13 cellular contexts compared by ENCODE assay signal in genomic region chr2:40395169-40396023, GRCh38. TPM values are rescaled to one million over a fixed set of nuclear protein-coding genes. Genes with fewer than 3 reads are reported as not detected.
DNase-seq lines count a peak whose midpoint lies in the region; ATAC-seq and TF ChIP-seq lines count a peak whose summit lies in the region.
"Had no signal": no experiment of that assay in that cellular context is flagged by ENCODE, and none has a peak within 500 bp of the region (broad histone marks: within the 10 kb centered on the region; RNA-seq: fewer than 3 reads in every experiment).

No MANE protein-coding gene starts in this region.

- H3K27me3 ChIP-seq in right atrium auricular region (no peaks in the 10 kb centered on the region), heart right ventricle (no peaks in the 10 kb centered on the region), lower lobe of right lung (ENCODE audit: low read depth) (no peaks in the 10 kb centered on the region), uterus (no peaks in the 10 kb centered on the region), WERI-Rb-1 (ENCODE audit: insufficient read depth, low read depth, severe bottlenecking) (no peaks in the 10 kb centered on the region)

- H3K27ac ChIP-seq in right atrium auricular region (peak overlapping the region; percentile 8 to 31), heart right ventricle (peak overlapping the region in 3 of 10 donors; percentile 10 to 45 (median 16)), lower lobe of right lung (peak overlapping the region; percentile 8), uterus (peak overlapping the region; percentile 60 to 74), WERI-Rb-1 (no peak overlapping the region)

- ATAC-seq in heart right ventricle (no peak), lower lobe of right lung (no peak), left lobe of liver (no peak)
- ATAC-seq: activated CD8-positive, alpha-beta memory T cell treated with anti-CD3 and anti-CD28 coated beads, Interleukin-2, amount 10 ng/mL, durations not matched to agents 7 days and 5 days; K562 had no signal

- H3K36me3 ChIP-seq in right atrium auricular region (no peaks in the 10 kb centered on the region), heart right ventricle (no peaks in the 10 kb centered on the region), lower lobe of right lung (no peaks in the 10 kb centered on the region), uterus (no peaks in the 10 kb centered on the region), WERI-Rb-1 (no peaks in the 10 kb centered on the region)

- WGBS in heart right ventricle, 2 donors = 32 to 42% methylated on average over 4 of the region's 4 CpGs

- no peak for TF ChIP-seq POLR2A in uterus (IDR thresholded peaks at IDR 0.05)

- intact Hi-C loops in heart right ventricle (cut with DNase I) (no loop called here), lower lobe of right lung (cut with DNase I) (no loop called here), uterus (cut with DNase I; ENCODE audit: low total_unique reads) (no loop called here)

- TF ChIP-seq CTCF in right atrium auricular region (IDR thresholded peaks at IDR 0.05) (no peak), heart right ventricle (IDR thresholded peaks at IDR 0.05) (no peak), choroid plexus epithelial cell (conservative IDR thresholded peaks at IDR 0.05; ENCODE audit: low read depth, low read length) (no peak), lower lobe of right lung (IDR thresholded peaks at IDR 0.05) (no peak), uterus (IDR thresholded peaks at IDR 0.05) (no peak), WERI-Rb-1 (IDR thresholded peaks at IDR 0.05; ENCODE audit: low read depth, low read length) (no peak)

- H3K4me1 ChIP-seq in right atrium auricular region (peaks cover 0 to 66% of the 10 kb centered on the region in 2 donors), heart right ventricle (peaks cover 2 to 98% (median 72%) of the 10 kb centered on the region in 9 donors), lower lobe of right lung (no peaks in the 10 kb centered on the region), uterus (peaks cover 0 to 5% of the 10 kb centered on the region in 2 donors)

- H3K9me3 ChIP-seq in right atrium auricular region (no peaks in the 10 kb centered on the region), heart right ventricle (no peaks in the 10 kb centered on the region), lower lobe of right lung (no peaks in the 10 kb centered on the region), uterus (no peaks in the 10 kb centered on the region), WERI-Rb-1 (ENCODE audit: severe bottlenecking) (no peaks in the 10 kb centered on the region)

- H3K4me3 ChIP-seq in right atrium auricular region (no peak overlapping the region), heart right ventricle (no peak overlapping the region), choroid plexus epithelial cell (ENCODE audit: low read depth, low read length) (no peak overlapping the region), lower lobe of right lung (no peak overlapping the region), uterus (no peak overlapping the region), WERI-Rb-1 (ENCODE audit: low read depth, low read length) (no peak overlapping the region)
- H3K4me3 ChIP-seq: K562 had no signal

- DNase-seq in right atrium auricular region (ENCODE audit: low spot score) (no peak), heart right ventricle (no peak), choroid plexus epithelial cell (ENCODE audit: low read depth) (peak; percentile 36), lower lobe of right lung (no peak), uterus (no peak), left lobe of liver (ENCODE audit: low spot score) (no peak), NCI-H446 treated with DMSO at 0.1 percent for 48 hours (lab: John Stamatoyannopoulos, UW) (no peak), WERI-Rb-1 (no peak)
- DNase-seq: activated CD8-positive, alpha-beta memory T cell treated with anti-CD3 and anti-CD28 coated beads, Interleukin-2, amount 10 ng/mL, durations not matched to agents 7 days and 5 days; central memory CD4-positive, alpha-beta T cell; GOT3; small intestine had no signal

RNA-seq across cellular contexts. Expression of gene SLC8A1, which starts 56.5 kb away (rescaled TPM):
- 100 to 1,000 TPM; 493 to 738 TPM for total RNA-seq in right atrium auricular region
- total RNA-seq in heart right ventricle = 1,000 to 10,000 TPM in 7 of 10 donors, 100 to 1,000 TPM in 3; 791 to 1,497 (median 1,148) TPM
- 10 to 100 TPM; 11.1 to 46.1 TPM for polyA plus RNA-seq in heart right ventricle
- total RNA-seq in lower lobe of right lung = 58.5 TPM
- total RNA-seq in uterus = 100 to 1,000 TPM in 3 of 4 donors, 10 to 100 TPM in 1; 61.2 to 257 (median 140) TPM
- 6.0 TPM for total RNA-seq in left lobe of liver
- total RNA-seq: K562 had no signal
- polyA plus RNA-seq: K562 had no signal
